ENCODE assay signal across 23 cellular contexts in genomic region chr10:27605337-27605736, GRCh38.
"Had no signal": no experiment of that assay in that cellular context is flagged by ENCODE, and none has a peak within 500 bp of the region (broad histone marks: within the 10 kb centered on the region; RNA-seq: fewer than 3 reads in every experiment).

No MANE protein-coding gene starts in this region.

- H3K9me3 Mint-ChIP-seq: dendritic cell treated with granulocyte-macrophage colony-stimulating factor and Interleukin-4, amounts not matched to agents 40 ng/mL and 50 ng/mL, for 4 days; effector memory CD8-positive, alpha-beta T cell; naive B cell had no signal

- H3K27me3 ChIP-seq: colonic mucosa, esophagus squamous epithelium, gastrocnemius medialis, heart right ventricle, left lung had no signal

- ATAC-seq: effector memory CD8-positive, alpha-beta T cell; esophagus mucosa; gastrocnemius medialis; left cardiac atrium; left lung; lower lobe of right lung; mucosa of descending colon had no signal

- DNase-seq: colonic mucosa; effector CD8-positive, alpha-beta T cell; effector memory CD8-positive, alpha-beta T cell; endodermal cell; erythroblast; esophagus squamous epithelium; foreskin fibroblast; foreskin melanocyte; gastrocnemius medialis; glutamatergic neuron; head of caudate nucleus; hippocampal formation; left cardiac atrium; left lung; lower lobe of right lung; mesenchymal stem cell; mucosa of descending colon; naive B cell had no signal

- H3K9me3 ChIP-seq: colonic mucosa, esophagus squamous epithelium, gastrocnemius medialis, left lung, lower lobe of right lung, mucosa of descending colon had no signal

- H3K27ac Mint-ChIP-seq: dendritic cell treated with granulocyte-macrophage colony-stimulating factor and Interleukin-4, amounts not matched to agents 40 ng/mL and 50 ng/mL, for 4 days; effector memory CD8-positive, alpha-beta T cell; endodermal cell; mesothelial cell of epicardium; naive B cell had no signal

- H3K36me3 Mint-ChIP-seq: mesothelial cell of epicardium, naive B cell had no signal

- H3K4me1 Mint-ChIP-seq: mesothelial cell of epicardium, naive B cell had no signal

- H3K4me3 Mint-ChIP-seq: dendritic cell treated with granulocyte-macrophage colony-stimulating factor and Interleukin-4, amounts not matched to agents 40 ng/mL and 50 ng/mL, for 4 days; effector memory CD8-positive, alpha-beta T cell; endodermal cell; mesothelial cell of epicardium; naive B cell had no signal

- H3K27ac ChIP-seq: colonic mucosa, epithelial cell of prostate, esophagus squamous epithelium, gastrocnemius medialis, heart right ventricle, left lung, lower lobe of right lung had no signal

- H3K36me3 ChIP-seq: colonic mucosa, esophagus squamous epithelium, gastrocnemius medialis, heart right ventricle, left lung, lower lobe of right lung had no signal

- H3K4me1 ChIP-seq: gastrocnemius medialis, left lung, lower lobe of right lung had no signal

- H3K4me3 ChIP-seq: colonic mucosa, esophagus squamous epithelium, gastrocnemius medialis, heart right ventricle, left lung, lower lobe of right lung, mucosa of descending colon had no signal
